1 cellular context compared by ENCODE assay signal in the genomic region with DNA sequence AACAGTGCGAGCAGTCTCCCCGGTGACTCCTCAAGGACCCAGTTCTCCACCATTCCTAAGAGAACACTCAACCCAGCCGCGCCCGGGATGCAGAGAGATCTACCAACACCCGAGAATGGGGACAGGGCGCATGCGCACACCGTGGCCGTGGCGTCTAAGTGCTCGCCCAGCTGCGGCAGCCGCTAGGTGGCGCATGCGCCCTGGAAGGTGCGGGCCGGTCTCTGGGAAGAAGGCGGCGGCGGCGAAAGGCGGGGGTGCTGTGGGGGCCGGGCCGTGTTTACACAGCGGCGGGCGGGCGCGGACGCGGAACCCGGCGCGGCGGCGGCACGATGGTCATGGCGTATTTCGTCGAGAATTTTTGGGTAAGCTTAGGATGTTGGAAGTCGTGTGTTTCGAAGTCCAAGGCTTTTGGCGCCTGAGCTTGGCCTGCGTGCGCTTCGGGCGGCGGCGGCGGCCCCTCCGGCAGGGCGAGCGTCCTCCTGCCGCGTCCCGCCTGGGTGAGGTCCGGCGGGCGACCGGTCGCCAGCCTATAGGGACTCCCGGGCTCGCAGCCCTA.
TF ChIP-seq lines count a peak whose summit lies in the region.

Gene FCHO2 (plus strand): TSS at position 274 of the 556 bp plus-strand sequence. CDS start 56 bp downstream, at position 330.

TF ChIP-seq in HepG2, 621 proteins besides CTCF, POLR2A, EP300 and RAD21 (continued from another document and continues in another):
- TF ChIP-seq, protein P1, sequence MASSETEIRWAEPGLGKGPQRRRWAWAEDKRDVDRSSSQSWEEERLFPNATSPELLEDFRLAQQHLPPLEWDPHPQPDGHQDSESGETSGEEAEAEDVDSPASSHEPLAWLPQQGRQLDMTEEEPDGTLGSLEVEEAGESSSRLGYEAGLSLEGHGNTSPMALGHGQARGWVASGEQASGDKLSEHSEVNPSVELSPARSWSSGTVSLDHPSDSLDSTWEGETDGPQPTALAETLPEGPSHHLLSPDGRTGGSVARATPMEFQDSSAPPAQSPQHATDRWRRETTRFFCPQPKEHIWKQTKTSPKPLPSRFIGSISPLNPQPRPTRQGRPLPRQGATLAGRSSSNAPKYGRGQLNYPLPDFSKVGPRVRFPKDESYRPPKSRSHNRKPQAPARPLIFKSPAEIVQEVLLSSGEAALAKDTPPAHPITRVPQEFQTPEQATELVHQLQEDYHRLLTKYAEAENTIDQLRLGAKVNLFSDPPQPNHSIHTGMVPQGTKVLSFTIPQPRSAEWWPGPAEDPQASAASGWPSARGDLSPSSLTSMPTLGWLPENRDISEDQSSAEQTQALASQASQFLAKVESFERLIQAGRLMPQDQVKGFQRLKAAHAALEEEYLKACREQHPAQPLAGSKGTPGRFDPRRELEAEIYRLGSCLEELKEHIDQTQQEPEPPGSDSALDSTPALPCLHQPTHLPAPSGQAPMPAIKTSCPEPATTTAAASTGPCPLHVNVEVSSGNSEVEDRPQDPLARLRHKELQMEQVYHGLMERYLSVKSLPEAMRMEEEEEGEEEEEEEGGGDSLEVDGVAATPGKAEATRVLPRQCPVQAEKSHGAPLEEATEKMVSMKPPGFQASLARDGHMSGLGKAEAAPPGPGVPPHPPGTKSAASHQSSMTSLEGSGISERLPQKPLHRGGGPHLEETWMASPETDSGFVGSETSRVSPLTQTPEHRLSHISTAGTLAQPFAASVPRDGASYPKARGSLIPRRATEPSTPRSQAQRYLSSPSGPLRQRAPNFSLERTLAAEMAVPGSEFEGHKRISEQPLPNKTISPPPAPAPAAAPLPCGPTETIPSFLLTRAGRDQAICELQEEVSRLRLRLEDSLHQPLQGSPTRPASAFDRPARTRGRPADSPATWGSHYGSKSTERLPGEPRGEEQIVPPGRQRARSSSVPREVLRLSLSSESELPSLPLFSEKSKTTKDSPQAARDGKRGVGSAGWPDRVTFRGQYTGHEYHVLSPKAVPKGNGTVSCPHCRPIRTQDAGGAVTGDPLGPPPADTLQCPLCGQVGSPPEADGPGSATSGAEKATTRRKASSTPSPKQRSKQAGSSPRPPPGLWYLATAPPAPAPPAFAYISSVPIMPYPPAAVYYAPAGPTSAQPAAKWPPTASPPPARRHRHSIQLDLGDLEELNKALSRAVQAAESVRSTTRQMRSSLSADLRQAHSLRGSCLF (CRISPR knock-in tag; IDR thresholded peaks at IDR 0.05; ENCODE audit: borderline replicate concordance): no peak
- TF ChIP-seq ZFP82 (CRISPR knock-in tag; IDR thresholded peaks at IDR 0.05; ENCODE audit: borderline replicate concordance) (peak; percentile 83; the same call in 1 of the 2 replicates), ZNF570 (CRISPR knock-in tag; IDR thresholded peaks at IDR 0.05; ENCODE audit: borderline replicate concordance) (no peak), KAT7 (CRISPR knock-in tag; IDR thresholded peaks at IDR 0.05; ENCODE audit: borderline replicate concordance) (peak; percentile 77; the same call in 1 of the 2 replicates), PAX8 (CRISPR knock-in tag; IDR thresholded peaks at IDR 0.05; ENCODE audit: borderline replicate concordance) (no peak), FOXM1 (CRISPR knock-in tag; IDR thresholded peaks at IDR 0.05) (no peak), PRMT3 (CRISPR knock-in tag; IDR thresholded peaks at IDR 0.05; ENCODE audit: borderline replicate concordance, low read depth) (no peak), THAP8 (CRISPR knock-in tag; IDR thresholded peaks at IDR 0.05; ENCODE audit: borderline replicate concordance) (no peak), SSRP1 (CRISPR knock-in tag; IDR thresholded peaks at IDR 0.05) (no peak), CEBPB (IDR thresholded peaks at IDR 0.05; ENCODE audit: borderline replicate concordance, low read depth, low read length) (no peak), ZNF180 (CRISPR knock-in tag; IDR thresholded peaks at IDR 0.05; ENCODE audit: borderline replicate concordance, low read depth) (no peak), BORCS8-MEF2B (CRISPR knock-in tag; IDR thresholded peaks at IDR 0.05) (peak; percentile 93), SCMH1 (CRISPR knock-in tag; IDR thresholded peaks at IDR 0.05; ENCODE audit: borderline replicate concordance) (no peak), ZNF784 (CRISPR knock-in tag; IDR thresholded peaks at IDR 0.05; ENCODE audit: borderline replicate concordance) (0 out of 2 replicates have a peak, but pooled peaks have one; percentile 28), HNRNPH1 (optimal IDR thresholded peaks at IDR 0.05; ENCODE audit: low read depth, low read length) (no peak), ZNF350 (CRISPR knock-in tag; IDR thresholded peaks at IDR 0.05; ENCODE audit: borderline replicate concordance, low read depth) (peak; percentile 83), PHF20 (CRISPR knock-in tag; IDR thresholded peaks at IDR 0.05) (0 out of 2 replicates have a peak, but pooled peaks have one; percentile 40), ZNF629 (CRISPR knock-in tag; conservative IDR thresholded peaks at IDR 0.05) (peak; percentile 77), ZNF792 (CRISPR knock-in tag; IDR thresholded peaks at IDR 0.05) (peak; percentile 47; the same call in 1 of the 2 replicates), REL (CRISPR knock-in tag; conservative IDR thresholded peaks at IDR 0.05) (peak; percentile 86; the same call in 1 of the 2 replicates)
- TF ChIP-seq, protein P2, sequence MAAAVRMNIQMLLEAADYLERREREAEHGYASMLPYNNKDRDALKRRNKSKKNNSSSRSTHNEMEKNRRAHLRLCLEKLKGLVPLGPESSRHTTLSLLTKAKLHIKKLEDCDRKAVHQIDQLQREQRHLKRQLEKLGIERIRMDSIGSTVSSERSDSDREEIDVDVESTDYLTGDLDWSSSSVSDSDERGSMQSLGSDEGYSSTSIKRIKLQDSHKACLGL (CRISPR knock-in tag; IDR thresholded peaks at IDR 0.05): 0 out of 2 replicates have a peak, but pooled peaks have one; percentile 9
- TF ChIP-seq, protein P3, sequence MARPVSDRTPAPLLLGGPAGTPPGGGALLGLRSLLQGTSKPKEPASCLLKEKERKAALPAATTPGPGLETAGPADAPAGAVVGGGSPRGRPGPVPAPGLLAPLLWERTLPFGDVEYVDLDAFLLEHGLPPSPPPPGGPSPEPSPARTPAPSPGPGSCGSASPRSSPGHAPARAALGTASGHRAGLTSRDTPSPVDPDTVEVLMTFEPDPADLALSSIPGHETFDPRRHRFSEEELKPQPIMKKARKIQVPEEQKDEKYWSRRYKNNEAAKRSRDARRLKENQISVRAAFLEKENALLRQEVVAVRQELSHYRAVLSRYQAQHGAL (CRISPR knock-in tag; IDR thresholded peaks at IDR 0.05; ENCODE audit: not compliant biosample characterization): no peak
- TF ChIP-seq, protein P4, sequence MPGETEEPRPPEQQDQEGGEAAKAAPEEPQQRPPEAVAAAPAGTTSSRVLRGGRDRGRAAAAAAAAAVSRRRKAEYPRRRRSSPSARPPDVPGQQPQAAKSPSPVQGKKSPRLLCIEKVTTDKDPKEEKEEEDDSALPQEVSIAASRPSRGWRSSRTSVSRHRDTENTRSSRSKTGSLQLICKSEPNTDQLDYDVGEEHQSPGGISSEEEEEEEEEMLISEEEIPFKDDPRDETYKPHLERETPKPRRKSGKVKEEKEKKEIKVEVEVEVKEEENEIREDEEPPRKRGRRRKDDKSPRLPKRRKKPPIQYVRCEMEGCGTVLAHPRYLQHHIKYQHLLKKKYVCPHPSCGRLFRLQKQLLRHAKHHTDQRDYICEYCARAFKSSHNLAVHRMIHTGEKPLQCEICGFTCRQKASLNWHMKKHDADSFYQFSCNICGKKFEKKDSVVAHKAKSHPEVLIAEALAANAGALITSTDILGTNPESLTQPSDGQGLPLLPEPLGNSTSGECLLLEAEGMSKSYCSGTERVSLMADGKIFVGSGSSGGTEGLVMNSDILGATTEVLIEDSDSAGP (CRISPR knock-in tag; IDR thresholded peaks at IDR 0.05; ENCODE audit: borderline replicate concordance): peak; percentile 90
- TF ChIP-seq, protein P5, sequence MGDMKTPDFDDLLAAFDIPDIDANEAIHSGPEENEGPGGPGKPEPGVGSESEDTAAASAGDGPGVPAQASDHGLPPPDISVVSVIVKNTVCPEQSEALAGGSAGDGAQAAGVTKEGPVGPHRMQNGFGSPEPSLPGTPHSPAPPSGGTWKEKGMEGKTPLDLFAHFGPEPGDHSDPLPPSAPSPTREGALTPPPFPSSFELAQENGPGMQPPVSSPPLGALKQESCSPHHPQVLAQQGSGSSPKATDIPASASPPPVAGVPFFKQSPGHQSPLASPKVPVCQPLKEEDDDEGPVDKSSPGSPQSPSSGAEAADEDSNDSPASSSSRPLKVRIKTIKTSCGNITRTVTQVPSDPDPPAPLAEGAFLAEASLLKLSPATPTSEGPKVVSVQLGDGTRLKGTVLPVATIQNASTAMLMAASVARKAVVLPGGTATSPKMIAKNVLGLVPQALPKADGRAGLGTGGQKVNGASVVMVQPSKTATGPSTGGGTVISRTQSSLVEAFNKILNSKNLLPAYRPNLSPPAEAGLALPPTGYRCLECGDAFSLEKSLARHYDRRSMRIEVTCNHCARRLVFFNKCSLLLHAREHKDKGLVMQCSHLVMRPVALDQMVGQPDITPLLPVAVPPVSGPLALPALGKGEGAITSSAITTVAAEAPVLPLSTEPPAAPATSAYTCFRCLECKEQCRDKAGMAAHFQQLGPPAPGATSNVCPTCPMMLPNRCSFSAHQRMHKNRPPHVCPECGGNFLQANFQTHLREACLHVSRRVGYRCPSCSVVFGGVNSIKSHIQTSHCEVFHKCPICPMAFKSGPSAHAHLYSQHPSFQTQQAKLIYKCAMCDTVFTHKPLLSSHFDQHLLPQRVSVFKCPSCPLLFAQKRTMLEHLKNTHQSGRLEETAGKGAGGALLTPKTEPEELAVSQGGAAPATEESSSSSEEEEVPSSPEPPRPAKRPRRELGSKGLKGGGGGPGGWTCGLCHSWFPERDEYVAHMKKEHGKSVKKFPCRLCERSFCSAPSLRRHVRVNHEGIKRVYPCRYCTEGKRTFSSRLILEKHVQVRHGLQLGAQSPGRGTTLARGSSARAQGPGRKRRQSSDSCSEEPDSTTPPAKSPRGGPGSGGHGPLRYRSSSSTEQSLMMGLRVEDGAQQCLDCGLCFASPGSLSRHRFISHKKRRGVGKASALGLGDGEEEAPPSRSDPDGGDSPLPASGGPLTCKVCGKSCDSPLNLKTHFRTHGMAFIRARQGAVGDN (CRISPR knock-in tag; IDR thresholded peaks at IDR 0.05): peak; percentile 91
- TF ChIP-seq, protein P6, sequence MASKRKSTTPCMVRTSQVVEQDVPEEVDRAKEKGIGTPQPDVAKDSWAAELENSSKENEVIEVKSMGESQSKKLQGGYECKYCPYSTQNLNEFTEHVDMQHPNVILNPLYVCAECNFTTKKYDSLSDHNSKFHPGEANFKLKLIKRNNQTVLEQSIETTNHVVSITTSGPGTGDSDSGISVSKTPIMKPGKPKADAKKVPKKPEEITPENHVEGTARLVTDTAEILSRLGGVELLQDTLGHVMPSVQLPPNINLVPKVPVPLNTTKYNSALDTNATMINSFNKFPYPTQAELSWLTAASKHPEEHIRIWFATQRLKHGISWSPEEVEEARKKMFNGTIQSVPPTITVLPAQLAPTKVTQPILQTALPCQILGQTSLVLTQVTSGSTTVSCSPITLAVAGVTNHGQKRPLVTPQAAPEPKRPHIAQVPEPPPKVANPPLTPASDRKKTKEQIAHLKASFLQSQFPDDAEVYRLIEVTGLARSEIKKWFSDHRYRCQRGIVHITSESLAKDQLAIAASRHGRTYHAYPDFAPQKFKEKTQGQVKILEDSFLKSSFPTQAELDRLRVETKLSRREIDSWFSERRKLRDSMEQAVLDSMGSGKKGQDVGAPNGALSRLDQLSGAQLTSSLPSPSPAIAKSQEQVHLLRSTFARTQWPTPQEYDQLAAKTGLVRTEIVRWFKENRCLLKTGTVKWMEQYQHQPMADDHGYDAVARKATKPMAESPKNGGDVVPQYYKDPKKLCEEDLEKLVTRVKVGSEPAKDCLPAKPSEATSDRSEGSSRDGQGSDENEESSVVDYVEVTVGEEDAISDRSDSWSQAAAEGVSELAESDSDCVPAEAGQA (IDR thresholded peaks at IDR 0.05; ENCODE audit: low read depth): no peak
- TF ChIP-seq, protein P6 (CRISPR knock-in tag; IDR thresholded peaks at IDR 0.05; ENCODE audit: borderline replicate concordance): no peak
